Comparison of ENCODE assay signal across 26 cellular contexts in the genomic region with DNA sequence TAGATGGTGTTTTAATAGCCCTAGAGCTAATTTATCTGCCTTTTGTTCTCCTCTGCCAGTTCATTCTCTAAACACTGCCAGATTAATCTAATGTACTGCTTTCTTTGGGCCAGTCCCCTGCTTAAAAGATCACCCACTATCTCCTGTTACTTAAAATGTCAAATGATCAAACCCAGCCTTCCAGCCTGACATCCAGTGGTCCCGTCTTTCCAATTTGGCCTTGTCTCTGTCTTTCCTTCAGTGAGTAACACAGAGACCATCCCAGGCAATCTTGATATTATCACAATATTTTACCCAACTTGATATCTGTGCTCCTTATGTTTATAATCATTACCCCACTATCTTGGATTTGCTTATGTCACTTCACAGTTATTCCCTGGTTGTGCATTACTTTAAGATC. TPM values are rescaled to one million over a fixed set of nuclear protein-coding genes. Genes with fewer than 3 reads are reported as not detected.
"Had no signal": no experiment of that assay in that cellular context is flagged by ENCODE, and none has a peak within 500 bp of the region (broad histone marks: within the 10 kb centered on the region; RNA-seq: fewer than 3 reads in every experiment).

No MANE protein-coding gene starts in this region.

- H3K4me2 ChIP-seq: neural progenitor cell had no signal

- H3K4me1 ChIP-seq: foreskin keratinocyte, gastroesophageal sphincter, left lung, neural progenitor cell, prostate gland, sigmoid colon, spleen, testis had no signal

- H3K4me3 Mint-ChIP-seq: naive thymus-derived CD4-positive, alpha-beta T cell; nephron; neural progenitor cell; stimulated activated memory B cell treated with anti-CD40 and anti-IgM and Interleukin-4, amounts not matched to agents 10 μg/mL and 1 μg/mL and 100 μg/mL, for 72 hours; type B pancreatic cell had no signal

- H3K9me3 Mint-ChIP-seq: nephron; neural progenitor cell; stimulated activated memory B cell treated with anti-CD40 and anti-IgM and Interleukin-4, amounts not matched to agents 10 μg/mL and 1 μg/mL and 100 μg/mL, for 72 hours; type B pancreatic cell had no signal

- H3K27ac ChIP-seq: dorsolateral prefrontal cortex, foreskin keratinocyte, gastroesophageal sphincter, left lung, neural progenitor cell, prostate gland, sigmoid colon, spleen, testis, tibial artery had no signal

- H3K27me3 ChIP-seq: dorsolateral prefrontal cortex, foreskin keratinocyte, gastroesophageal sphincter, heart right ventricle, left lung, neural progenitor cell, sigmoid colon, spleen, testis, tibial artery had no signal

- H2AFZ ChIP-seq: neural progenitor cell had no signal

- DNase-seq: dorsolateral prefrontal cortex; effector CD4-positive, alpha-beta T cell; foreskin keratinocyte; glutamatergic neuron; heart right ventricle; hippocampal formation; left cardiac atrium; left lung; mesendoderm; midbrain; naive thymus-derived CD4-positive, alpha-beta T cell; right cardiac atrium; sigmoid colon; spleen; stimulated activated CD4-positive, alpha-beta T cell treated with anti-CD3 and anti-CD28 coated beads, Interleukin-4, amount 100 ng/mL, for 4 hours; stimulated activated naive CD8-positive, alpha-beta T cell treated with anti-CD3 and anti-CD28 coated beads, Interleukin-15, Interleukin-2, amounts not matched to agents 100 U/mL and 50 U/mL, for 24 hours; substantia nigra; testis; tibial artery had no signal

- ATAC-seq: foreskin keratinocyte; gastroesophageal sphincter; heart right ventricle; left cardiac atrium; left lung; naive thymus-derived CD4-positive, alpha-beta T cell; right cardiac atrium; stimulated activated memory B cell treated with anti-CD40 and anti-IgM and Interleukin-4, amounts not matched to agents 10 μg/mL and 1 μg/mL and 100 μg/mL, for 72 hours; stimulated activated naive CD8-positive, alpha-beta T cell treated with anti-CD3 and anti-CD28 coated beads, Interleukin-15, Interleukin-2, amounts not matched to agents 100 U/mL and 50 U/mL, for 24 hours had no signal

- H3K4me1 Mint-ChIP-seq: naive thymus-derived CD4-positive, alpha-beta T cell; neural progenitor cell; stimulated activated memory B cell treated with anti-CD40 and anti-IgM and Interleukin-4, amounts not matched to agents 10 μg/mL and 1 μg/mL and 100 μg/mL, for 72 hours had no signal

- H3K27me3 Mint-ChIP-seq: naive thymus-derived CD4-positive, alpha-beta T cell had no signal

- H3K27ac Mint-ChIP-seq: naive thymus-derived CD4-positive, alpha-beta T cell; nephron; neural progenitor cell; stimulated activated memory B cell treated with anti-CD40 and anti-IgM and Interleukin-4, amounts not matched to agents 10 μg/mL and 1 μg/mL and 100 μg/mL, for 72 hours; type B pancreatic cell had no signal

- H3K36me3 ChIP-seq: gastroesophageal sphincter, heart right ventricle, left lung, neural progenitor cell, prostate gland, sigmoid colon, spleen, tibial artery had no signal

- H3K9me3 ChIP-seq: gastroesophageal sphincter, heart right ventricle, left lung, prostate gland, sigmoid colon, spleen, testis, tibial artery had no signal

- H3K9ac ChIP-seq: neural progenitor cell had no signal

- H3K4me3 ChIP-seq: dorsolateral prefrontal cortex, gastroesophageal sphincter, heart right ventricle, left lung, neural progenitor cell, prostate gland, sigmoid colon, spleen, testis, tibial artery had no signal

- H3K36me3 Mint-ChIP-seq: naive thymus-derived CD4-positive, alpha-beta T cell; neural progenitor cell; stimulated activated memory B cell treated with anti-CD40 and anti-IgM and Interleukin-4, amounts not matched to agents 10 μg/mL and 1 μg/mL and 100 μg/mL, for 72 hours; type B pancreatic cell had no signal

RNA-seq across cellular contexts. Expression of a gene that starts 12.0 kb away (rescaled TPM):
- total RNA-seq: lung microvascular endothelial cell; naive thymus-derived CD4-positive, alpha-beta T cell had no signal
- polyA plus RNA-seq: foreskin keratinocyte; naive thymus-derived CD4-positive, alpha-beta T cell had no signal
